Comparison of ENCODE assay signal across 1 cellular context in genomic region chr3:171056528-171056927, GRCh38.
TF ChIP-seq lines count a peak whose summit lies in the region.

No MANE protein-coding gene starts in this region.

TF ChIP-seq in SK-N-SH, 30 proteins besides CTCF, POLR2A, EP300 and RAD21 (continued from another document):
- TF ChIP-seq, protein P1, sequence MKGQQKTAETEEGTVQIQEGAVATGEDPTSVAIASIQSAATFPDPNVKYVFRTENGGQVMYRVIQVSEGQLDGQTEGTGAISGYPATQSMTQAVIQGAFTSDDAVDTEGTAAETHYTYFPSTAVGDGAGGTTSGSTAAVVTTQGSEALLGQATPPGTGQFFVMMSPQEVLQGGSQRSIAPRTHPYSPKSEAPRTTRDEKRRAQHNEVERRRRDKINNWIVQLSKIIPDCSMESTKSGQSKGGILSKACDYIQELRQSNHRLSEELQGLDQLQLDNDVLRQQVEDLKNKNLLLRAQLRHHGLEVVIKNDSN (IDR thresholded peaks at IDR 0.05; ENCODE audit: borderline replicate concordance, low read depth): no peak
- TF ChIP-seq NRF1 (IDR thresholded peaks at IDR 0.05; ENCODE audit: low read depth, low read length) (no peak), JUND (IDR thresholded peaks at IDR 0.05) (0 out of 2 replicates have a peak, but pooled peaks have one; percentile 43), MXI1 (IDR thresholded peaks at IDR 0.05; ENCODE audit: low read depth, low read length) (no peak), SMC3 (IDR thresholded peaks at IDR 0.05; ENCODE audit: low read depth, low read length) (no peak), MEF2A (IDR thresholded peaks at IDR 0.05; ENCODE audit: borderline replicate concordance, low read depth) (no peak), FOSL2 (IDR thresholded peaks at IDR 0.05; ENCODE audit: borderline replicate concordance, low read depth) (peak; percentile 69; the same call in 1 of the 2 replicates), YY1 (IDR thresholded peaks at IDR 0.05; ENCODE audit: low read depth) (peak; percentile 70; the same call in 1 of the 2 replicates), PBX3 (IDR thresholded peaks at IDR 0.05) (no peak), GATA2 (CRISPR knock-in tag; IDR thresholded peaks at IDR 0.05) (no peak), TEAD4 (IDR thresholded peaks at IDR 0.05; ENCODE audit: borderline replicate concordance, insufficient read depth) (no peak), ELF1 (IDR thresholded peaks at IDR 0.05) (no peak), USF2 (IDR thresholded peaks at IDR 0.05; ENCODE audit: borderline replicate concordance, low read depth, low read length) (no peak), RXRA (IDR thresholded peaks at IDR 0.05; ENCODE audit: borderline replicate concordance, low read depth) (no peak)
- TF ChIP-seq, protein P2, sequence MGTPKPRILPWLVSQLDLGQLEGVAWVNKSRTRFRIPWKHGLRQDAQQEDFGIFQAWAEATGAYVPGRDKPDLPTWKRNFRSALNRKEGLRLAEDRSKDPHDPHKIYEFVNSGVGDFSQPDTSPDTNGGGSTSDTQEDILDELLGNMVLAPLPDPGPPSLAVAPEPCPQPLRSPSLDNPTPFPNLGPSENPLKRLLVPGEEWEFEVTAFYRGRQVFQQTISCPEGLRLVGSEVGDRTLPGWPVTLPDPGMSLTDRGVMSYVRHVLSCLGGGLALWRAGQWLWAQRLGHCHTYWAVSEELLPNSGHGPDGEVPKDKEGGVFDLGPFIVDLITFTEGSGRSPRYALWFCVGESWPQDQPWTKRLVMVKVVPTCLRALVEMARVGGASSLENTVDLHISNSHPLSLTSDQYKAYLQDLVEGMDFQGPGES (IDR thresholded peaks at IDR 0.05; ENCODE audit: low read depth, low read length): no peak
